Comparison of ENCODE assay signal across 15 cellular contexts in the genomic region with DNA sequence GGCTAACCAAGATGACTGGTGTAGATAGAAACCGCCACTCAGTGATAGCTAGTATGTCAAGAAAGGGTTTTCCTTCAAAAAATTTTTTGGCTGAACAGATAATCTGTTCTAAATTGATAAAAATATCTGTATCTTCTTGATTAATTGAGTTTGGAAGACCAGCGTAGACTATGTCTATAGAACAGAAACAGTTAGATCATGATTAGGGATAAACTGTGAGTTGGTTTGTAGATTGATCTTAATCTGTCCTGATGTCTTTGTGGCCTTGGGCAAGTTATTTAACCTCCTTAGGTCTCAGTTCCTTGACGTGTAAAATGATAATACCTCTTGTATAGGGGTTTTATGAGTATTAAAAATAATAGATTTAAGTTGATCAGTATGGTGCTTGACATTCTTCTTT. TPM values are rescaled to one million over a fixed set of nuclear protein-coding genes. Genes with fewer than 3 reads are reported as not detected.
DNase-seq lines count a peak whose midpoint lies in the region; ATAC-seq and TF ChIP-seq lines count a peak whose summit lies in the region.
"Had no signal": no experiment of that assay in that cellular context is flagged by ENCODE, and none has a peak within 500 bp of the region (broad histone marks: within the 10 kb centered on the region; RNA-seq: fewer than 3 reads in every experiment).

No MANE protein-coding gene starts in this region.

- TF ChIP-seq CTCF in activated B cell treated with CpG ODN at 0.5 μM for 24 hours (IDR thresholded peaks at IDR 0.05): no peak
- TF ChIP-seq CTCF in kidney epithelial cell (IDR thresholded peaks at IDR 0.05; ENCODE audit: insufficient read depth, low read length, poor library complexity, severe bottlenecking): no peak
- no peak for TF ChIP-seq CTCF in thoracic aorta (IDR thresholded peaks at IDR 0.05)

- peaks cover 71% of the 10 kb centered on the region for H3K4me1 Mint-ChIP-seq in activated T-cell treated with anti-CD3 and anti-CD28 coated beads, Interleukin-2, amount 50 U/mL, for 4 hours (ENCODE audit: low read depth)
- peaks cover 73% of the 10 kb centered on the region for H3K4me1 Mint-ChIP-seq in activated B cell treated with CpG ODN at 0.5 μM for 24 hours

- H3K36me3 Mint-ChIP-seq in activated T-cell treated with anti-CD3 and anti-CD28 coated beads, Interleukin-2, amount 50 U/mL, for 4 hours (ENCODE audit: insufficient read depth): peaks cover 78% of the 10 kb centered on the region
- peaks cover 91% of the 10 kb centered on the region for H3K36me3 Mint-ChIP-seq in activated B cell treated with CpG ODN at 0.5 μM for 24 hours (ENCODE audit: low read depth)

- H3K9me3 Mint-ChIP-seq in activated T-cell treated with anti-CD3 and anti-CD28 coated beads, Interleukin-2, amount 50 U/mL, for 4 hours: no peaks in the 10 kb centered on the region
- no peaks in the 10 kb centered on the region for H3K9me3 Mint-ChIP-seq in activated B cell treated with CpG ODN at 0.5 μM for 24 hours

- H3K4me3 Mint-ChIP-seq in activated T-cell treated with anti-CD3 and anti-CD28 coated beads, Interleukin-2, amount 50 U/mL, for 4 hours: peak overlapping the region; percentile 99
- H3K4me3 Mint-ChIP-seq in activated B cell treated with CpG ODN at 0.5 μM for 24 hours: peak overlapping the region; percentile 98

- CTCF ChIA-PET in activated B cell treated with CpG ODN at 0.5 μM for 24 hours (lab: Charles Lee): interaction anchor here (2.1 kb wide), 1 partner anchor 371 kb away, joined by 4 read pairs; no protein-coding TSS in a partner anchor

- H3K27ac ChIP-seq in thoracic aorta: peak overlapping the region; percentile 3 to 25

- H3K4me3 ChIP-seq in kidney epithelial cell (ENCODE audit: low read depth, low read length) (peak overlapping the region; percentile 96), thoracic aorta (peak overlapping the region; percentile 83)

- H3K9me3 ChIP-seq in thoracic aorta: no peaks in the 10 kb centered on the region

- POLR2A ChIA-PET in activated B cell treated with CpG ODN at 0.5 μM for 24 hours (lab: Charles Lee): interaction anchor here (0.6 to 4.9 kb wide), 13 partner anchors 10 to 371 kb away, joined by 3 to 84 read pairs (median 19); no protein-coding TSS in a partner anchor

- peaks cover 55 to 60% of the 10 kb centered on the region in 2 donors for H3K4me1 ChIP-seq in thoracic aorta (ENCODE audit: control insufficient read depth in 1 of 2, low read depth in 2 of 2)

- no peak for DNase-seq in activated T-cell treated with anti-CD3 and anti-CD28 coated beads, Interleukin-2, amount 50 U/mL, for 4 hours
- DNase-seq in activated T-cell treated with anti-CD3 and anti-CD28 coated beads for 4 hours: no peak
- DNase-seq in activated B cell treated with CpG ODN at 0.5 μM for 24 hours: no peak
- DNase-seq in kidney epithelial cell (ENCODE audit: low read depth): no peak
- DNase-seq in thoracic aorta (ENCODE audit: low spot score): no peak
- DNase-seq in middle frontal gyrus (ENCODE audit: extremely low spot score, low spot score): no peak
- DNase-seq in SIG-M5 (lab: John Stamatoyannopoulos, UW): no peak
- DNase-seq: activated CD4-positive, CD25-positive, alpha-beta regulatory T cell treated with anti-CD3 and anti-CD28 coated beads, Interleukin-2, amount 50 U/mL, for 72 hours; DMS 273 treated with DMSO at 0.1 percent for 48 hours; HCEC 1CT; NCI-H1417 treated with DMSO at 0.1 percent for 48 hours; NCI-H2227 treated with DMSO at 0.1 percent for 48 hours; stimulated activated CD4-positive, alpha-beta T cell treated with anti-CD3 and anti-CD28 coated beads, Interleukin-4, amount 100 ng/mL, for 1 hour; stimulated activated naive CD4-positive, alpha-beta T cell had no signal

- peaks cover 8% of the 10 kb centered on the region for H3K36me3 ChIP-seq in kidney epithelial cell (ENCODE audit: control insufficient read depth, insufficient read depth, low read length)
- H3K36me3 ChIP-seq in thoracic aorta: peaks cover 68% of the 10 kb centered on the region

- H3K27ac Mint-ChIP-seq in activated B cell treated with CpG ODN at 0.5 μM for 24 hours: peak overlapping the region; percentile 96

- intact Hi-C loops in activated B cell treated with CpG ODN at 0.5 μM for 24 hours (cut with micrococcal nuclease): loop anchor here (5.0 kb wide), 1 partner anchor 278 kb away; no protein-coding TSS in a partner anchor

- no peaks in the 10 kb centered on the region for H3K27me3 Mint-ChIP-seq in activated T-cell treated with anti-CD3 and anti-CD28 coated beads, Interleukin-2, amount 50 U/mL, for 4 hours (ENCODE audit: low read depth)
- no peaks in the 10 kb centered on the region for H3K27me3 Mint-ChIP-seq in activated B cell treated with CpG ODN at 0.5 μM for 24 hours

- H3K27me3 ChIP-seq in kidney epithelial cell (ENCODE audit: control insufficient read depth, insufficient read depth, low read length): no peaks in the 10 kb centered on the region
- no peaks in the 10 kb centered on the region for H3K27me3 ChIP-seq in thoracic aorta (replicated peaks; ENCODE audit: insufficient read depth)

- no peak for ATAC-seq in activated T-cell treated with anti-CD3 and anti-CD28 coated beads, Interleukin-2, amount 50 U/mL, for 4 hours
- ATAC-seq in activated B cell treated with CpG ODN at 0.5 μM for 24 hours (ENCODE audit: low read depth) (no peak), thoracic aorta (ENCODE audit: insufficient number of reproducible peaks, low FRiP score, low read depth) (no peak), GM18861 (IDR thresholded peaks at IDR 0.05; ENCODE audit: unreplicated experiment) (no peak)

RNA-seq across cellular contexts. Expression of gene NFKBIZ, which starts 4.7 kb away (rescaled TPM):
- total RNA-seq in activated T-cell treated with anti-CD3 and anti-CD28 coated beads, Interleukin-2, amount 50 U/mL, for 4 hours: 10 to 100 TPM; 54.9 to 93.3 (median 88.8) TPM
- total RNA-seq in activated B cell treated with CpG ODN at 0.5 μM for 24 hours: 391 and 421 TPM in 2 replicates
- total RNA-seq in kidney epithelial cell: 76.4 and 91.6 TPM in 2 replicates
- 100 to 1,000 TPM; 206 to 225 TPM for total RNA-seq in thoracic aorta
